ENCODE assay signal across 8 cellular contexts in the genomic region with DNA sequence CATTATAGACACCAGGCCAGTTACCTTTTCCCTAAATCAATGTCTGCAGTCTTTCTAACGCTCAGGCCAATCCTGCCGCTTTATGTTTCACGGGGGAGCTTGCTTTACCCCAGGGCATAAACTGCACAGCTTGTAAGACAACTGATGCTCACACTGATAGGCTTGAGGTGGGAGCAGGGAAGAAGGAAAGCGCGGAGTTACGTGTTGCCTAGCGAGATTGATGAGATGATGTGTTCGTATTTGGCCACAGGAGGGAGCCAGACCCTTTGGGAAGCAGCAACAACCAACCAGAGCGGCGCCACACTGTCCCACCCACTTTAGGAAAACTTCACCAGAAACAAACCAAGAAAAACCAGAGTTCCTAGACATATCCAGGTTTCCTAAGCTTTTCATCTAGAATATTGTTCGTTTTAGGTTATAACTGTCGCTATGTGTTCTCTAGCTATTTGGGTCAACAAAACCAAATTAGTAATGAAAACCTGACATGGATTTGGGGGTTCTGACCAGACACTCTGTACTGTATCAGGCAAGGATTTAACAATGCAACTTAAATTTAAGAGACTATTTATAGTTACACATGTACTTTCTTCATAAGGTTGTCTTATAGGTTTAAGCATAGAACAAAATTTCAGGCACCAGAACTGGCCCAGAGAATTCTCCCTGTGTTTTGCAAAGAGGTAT. TPM values are rescaled to one million over a fixed set of nuclear protein-coding genes. Genes with fewer than 3 reads are reported as not detected.
A peak's percentile ranks its signal among the peaks of the same experiment; 100 is the strongest.
DNase-seq lines count a peak whose midpoint lies in the region; ATAC-seq and TF ChIP-seq lines count a peak whose summit lies in the region.

No MANE protein-coding gene starts in this region.

- no peaks in the 10 kb centered on the region for H3K9me3 ChIP-seq in IMR-90 (ENCODE audit: control insufficient read depth, insufficient read depth, low read length)
- H3K9me3 ChIP-seq in esophagus squamous epithelium: no peaks in the 10 kb centered on the region

- in situ Hi-C loops in Caki2 (cut with HindIII; ENCODE audit: low pct_unique_long_range_greater_than_20kb, low sequenced_read_pairs): no loop called here
- in situ Hi-C loops in IMR-90 (cut with MboI; ENCODE audit: low sequenced_read_pairs): no loop called here

- 0 out of 2 replicates have a peak, but pooled peaks have one; percentile 46 for TF ChIP-seq POLR2A in IMR-90 (IDR thresholded peaks at IDR 0.05; ENCODE audit: low read depth, low read length)
- TF ChIP-seq POLR2A in esophagus squamous epithelium (IDR thresholded peaks at IDR 0.05): no peak

- no peaks in the 10 kb centered on the region for H3K27me3 Mint-ChIP-seq in nephron progenitor cell (ENCODE audit: low read depth, poor library complexity)

- no peak overlapping the region for H2BK15ac ChIP-seq in IMR-90 (ENCODE audit: low read depth, low read length)

- H3K79me1 ChIP-seq in IMR-90 (ENCODE audit: low read depth in 1 of 2, low read length in 2 of 2): no peaks in the 10 kb centered on the region

- H4K91ac ChIP-seq in IMR-90 (ENCODE audit: insufficient read depth, low read depth, low read length): no peak overlapping the region

- H3K4me3 Mint-ChIP-seq in nephron progenitor cell: peak overlapping the region; percentile 42

- H3K27ac Mint-ChIP-seq in nephron progenitor cell: no peak overlapping the region

- ATAC-seq in GM21447 (IDR thresholded peaks at IDR 0.05; ENCODE audit: unreplicated experiment) (peak; percentile 96), IMR-90 (ENCODE audit: low read depth) (peak; percentile 97)
- peak; percentile 97 for ATAC-seq in stimulated activated naive CD8-positive, alpha-beta T cell treated with anti-CD3 and anti-CD28 coated beads, Interleukin-15, Interleukin-2, amounts not matched to agents 100 U/mL and 50 U/mL, for 24 hours

- intact Hi-C loops in IMR-90 (cut with micrococcal nuclease): loop anchor here (1.0 to 10.0 kb wide), 6 partner anchors 94 to 866 kb away; partner anchors contain the start of genes MDM2 and RAP1B
- intact Hi-C loops in esophagus squamous epithelium (cut with DNase I): loop anchor here (5.0 kb wide), 1 partner anchor 94 kb away; no protein-coding TSS in a partner anchor

- H3K4ac ChIP-seq in IMR-90 (ENCODE audit: low read depth, low read length): no peak overlapping the region

- H3K23ac ChIP-seq in IMR-90 (ENCODE audit: low read depth, low read length): no peak overlapping the region

- peaks cover 2% of the 10 kb centered on the region; the same call in 1 of the 2 replicates for H3K4me1 ChIP-seq in IMR-90 (ENCODE audit: control insufficient read depth, insufficient read depth, low read length)
- peaks cover 0 to 13% (median 0%) of the 10 kb centered on the region in 3 donors for H3K4me1 ChIP-seq in esophagus squamous epithelium

- peak overlapping the region; percentile 86 for H3K4me2 ChIP-seq in IMR-90 (ENCODE audit: low read depth, low read length)

- no peaks in the 10 kb centered on the region for H3K27me3 ChIP-seq in IMR-90 (ENCODE audit: control insufficient read depth, insufficient read depth, low read length)
- H3K27me3 ChIP-seq in esophagus squamous epithelium: peaks cover 0 to 8% (median 0%) of the 10 kb centered on the region in 4 donors

- no peaks in the 10 kb centered on the region for H3K9me1 ChIP-seq in IMR-90 (ENCODE audit: insufficient read depth, low read length)

- H3K18ac ChIP-seq in IMR-90 (ENCODE audit: low read depth, low read length): no peak overlapping the region

- H4K8ac ChIP-seq in IMR-90 (ENCODE audit: low read depth in 2 of 2, low read length in 2 of 2): no peak overlapping the region

- H2BK5ac ChIP-seq in IMR-90 (ENCODE audit: low read depth, low read length, poor library complexity, severe bottlenecking): no peak overlapping the region

- H3K4me3 ChIP-seq in IMR-90 (ENCODE audit: insufficient read depth, low read depth, low read length) (peak overlapping the region; percentile 17; the same call in 1 of the 2 replicates), esophagus squamous epithelium (no peak overlapping the region)

- CTCF ChIA-PET in IMR-90 (lab: Yijun Ruan, JAX): interaction anchor here (0.5 to 3.3 kb wide), 15 partner anchors 9 to 517 kb away, joined by 3 to 25 read pairs (median 3); partner anchors contain the start of gene MDM1

- no TSS peak for BruUV-seq in IMR-90 (replicated peaks; lab: Mats Ljungman, UMichigan)

- DNase-seq in Caki2 (ENCODE audit: low read depth) (peak; percentile 84), IMR-90 (peak; percentile 89), OCI-M1 (lab: John Stamatoyannopoulos, UW) (peak; percentile 90), activated T-cell treated with anti-CD3 and anti-CD28 coated beads for 48 hours (ENCODE audit: low read depth) (peak; percentile 50), esophagus squamous epithelium (lab: John Stamatoyannopoulos, UW) (no peak), nephron progenitor cell (peak; percentile 79)
- DNase-seq in stimulated activated naive CD8-positive, alpha-beta T cell treated with anti-CD3 and anti-CD28 coated beads, Interleukin-15, Interleukin-2, amounts not matched to agents 100 U/mL and 50 U/mL, for 24 hours: peak; percentile 77

- H2BK20ac ChIP-seq in IMR-90 (ENCODE audit: low read depth, low read length): no peak overlapping the region

- dilution Hi-C loops in IMR-90 (cut with HindIII; ENCODE audit: low sequenced_read_pairs, unreplicated experiment): loop anchor here (25.0 kb wide), 1 partner anchor 89 kb away; no protein-coding TSS in a partner anchor

- no CpG with 5 or more reads among the region's 12 CpGs for WGBS in IMR-90 (ENCODE audit: extremely low coverage in 2 of 2, insufficient read length in 1 of 2), 2 experiments
- WGBS in esophagus squamous epithelium, 2 donors: 0 to 2% methylated on average over 12 of the region's 12 CpGs

- H3K9me3 Mint-ChIP-seq in nephron progenitor cell: peaks cover 8% of the 10 kb centered on the region

- no peak overlapping the region for H2AK5ac ChIP-seq in IMR-90 (ENCODE audit: low read depth, low read length)

- H2AK9ac ChIP-seq in IMR-90 (replicated peaks; ENCODE audit: low read depth, low read length, poor library complexity): no peak overlapping the region

- peaks cover 15% of the 10 kb centered on the region for H3K4me1 Mint-ChIP-seq in nephron progenitor cell

- H4K5ac ChIP-seq in IMR-90 (ENCODE audit: low read depth, low read length): no peak overlapping the region

- H2AFZ ChIP-seq in IMR-90 (replicated peaks; ENCODE audit: low read length, poor library complexity): peak overlapping the region; percentile 87

- peak; percentile 99 for TF ChIP-seq RAD21 in IMR-90 (IDR thresholded peaks at IDR 0.05; ENCODE audit: low read length)

- H3K36me3 ChIP-seq in IMR-90 (ENCODE audit: control insufficient read depth, insufficient read depth, low read length) (no peaks in the 10 kb centered on the region), esophagus squamous epithelium (no peaks in the 10 kb centered on the region)

- POLR2A ChIA-PET in IMR-90 (lab: Charles Lee; ENCODE audit: unreplicated experiment): no interaction called here

- no peaks in the 10 kb centered on the region for H4K20me1 ChIP-seq in IMR-90 (ENCODE audit: insufficient read depth, low read length)

- H2BK120ac ChIP-seq in IMR-90 (ENCODE audit: low read depth, low read length): no peak overlapping the region

- no peak overlapping the region for H3K56ac ChIP-seq in IMR-90 (ENCODE audit: extremely low read depth, insufficient read depth, low read length)

- H3K9ac ChIP-seq in IMR-90 (ENCODE audit: low read depth, low read length): no peak overlapping the region

- H3K36me3 Mint-ChIP-seq in nephron progenitor cell (ENCODE audit: low read depth): no peaks in the 10 kb centered on the region

- TF ChIP-seq CTCF in IMR-90 (conservative IDR thresholded peaks at IDR 0.05; ENCODE audit: low read depth, low read length): peak; percentile 95
- peak; percentile 45 to 88 (median 80) for TF ChIP-seq CTCF in esophagus squamous epithelium (IDR thresholded peaks at IDR 0.05)
- TF ChIP-seq CTCF in nephron progenitor cell (IDR thresholded peaks at IDR 0.05): peak; percentile 80

- H3K27ac ChIP-seq in IMR-90 (ENCODE audit: insufficient read depth, low read length) (no peak overlapping the region), esophagus squamous epithelium (no peak overlapping the region)

- H3K14ac ChIP-seq in IMR-90 (replicated peaks; ENCODE audit: low read depth, low read length): no peak overlapping the region

TF ChIP-seq in IMR-90, 13 proteins besides CTCF, POLR2A, EP300 and RAD21:
- no peak for TF ChIP-seq CHD1 (IDR thresholded peaks at IDR 0.05; ENCODE audit: low read depth, low read length)
- TF ChIP-seq SMC3 (IDR thresholded peaks at IDR 0.05; ENCODE audit: low read depth, low read length): peak; percentile 92
- TF ChIP-seq, protein P1, sequence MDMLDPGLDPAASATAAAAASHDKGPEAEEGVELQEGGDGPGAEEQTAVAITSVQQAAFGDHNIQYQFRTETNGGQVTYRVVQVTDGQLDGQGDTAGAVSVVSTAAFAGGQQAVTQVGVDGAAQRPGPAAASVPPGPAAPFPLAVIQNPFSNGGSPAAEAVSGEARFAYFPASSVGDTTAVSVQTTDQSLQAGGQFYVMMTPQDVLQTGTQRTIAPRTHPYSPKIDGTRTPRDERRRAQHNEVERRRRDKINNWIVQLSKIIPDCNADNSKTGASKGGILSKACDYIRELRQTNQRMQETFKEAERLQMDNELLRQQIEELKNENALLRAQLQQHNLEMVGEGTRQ (IDR thresholded peaks at IDR 0.05; ENCODE audit: low read depth, low read length): no peak; the same call in 1 of the 2 replicates
- TF ChIP-seq MAZ (IDR thresholded peaks at IDR 0.05; ENCODE audit: borderline replicate concordance, low read depth, low read length): peak; percentile 33; the same call in 1 of the 2 replicates
- TF ChIP-seq MXI1 (IDR thresholded peaks at IDR 0.05; ENCODE audit: borderline replicate concordance, low read depth, low read length): no peak

RNA-seq across cellular contexts. Expression of gene IL26, which starts 2.4 kb away (rescaled TPM):
- not detected in 2 replicates for total RNA-seq in Caki2 (2014; rRNA removed; shearing (Covaris generic); ENCODE audit: low replicate concordance)
- total RNA-seq in IMR-90 (2012; rRNA removed) (not detected in 2 replicates), esophagus squamous epithelium (1 to 10 TPM in 1 of 4 donors, under 1 TPM in 1, not detected in 2; 0.38 to 1.3 TPM)
- polyA plus RNA-seq in IMR-90 (2012; rRNA removed): not detected in 2 replicates
- not detected in 2 replicates for polyA plus RNA-seq in IMR-90 (2012; cell fraction: cytosol; rRNA removed)
- not detected in 2 replicates for polyA plus RNA-seq in IMR-90 (2012; cell fraction: nucleus; rRNA removed; ENCODE audit: low replicate concordance)

RNA-seq across cellular contexts. Expression of gene IL22, which starts 30.2 kb away (rescaled TPM):
- not detected in 2 replicates for total RNA-seq in Caki2 (2014; rRNA removed; shearing (Covaris generic); ENCODE audit: low replicate concordance)
- total RNA-seq in IMR-90 (2012; rRNA removed) (not detected in 2 replicates), esophagus squamous epithelium (under 1 TPM in 1 of 4 donors, not detected in 3; 0.35 TPM)
- not detected in 2 replicates for polyA plus RNA-seq in IMR-90 (2012; rRNA removed)
- not detected in 2 replicates for polyA plus RNA-seq in IMR-90 (2012; cell fraction: cytosol; rRNA removed)
- not detected in 2 replicates for polyA plus RNA-seq in IMR-90 (2012; cell fraction: nucleus; rRNA removed; ENCODE audit: low replicate concordance)
